Comparison of ENCODE assay signal across 1 cellular context in the genomic region with DNA sequence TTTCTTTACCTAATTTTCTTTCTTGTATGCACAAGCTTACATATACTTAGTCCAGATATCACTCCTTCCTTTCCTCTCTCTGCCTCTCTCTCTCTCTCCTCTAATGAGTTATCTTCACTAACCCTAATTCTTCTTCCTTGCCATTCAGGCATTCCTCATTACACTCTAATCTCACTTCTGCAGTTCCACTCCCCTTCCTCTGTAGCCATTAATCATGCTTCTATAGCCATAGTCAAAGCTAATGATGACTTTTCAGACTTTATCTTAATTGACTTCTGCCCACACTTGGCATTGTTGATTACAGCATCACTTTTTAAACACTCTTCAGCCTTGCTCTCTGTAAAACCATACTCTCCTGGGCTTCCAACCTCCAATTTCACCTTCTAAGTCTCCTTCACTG.
TF ChIP-seq lines count a peak whose summit lies in the region.

No MANE protein-coding gene starts in this region.

TF ChIP-seq in K562, 482 proteins besides CTCF, POLR2A, EP300 and RAD21 (continued from another document and continues in another):
- TF ChIP-seq YY1 (IDR thresholded peaks at IDR 0.05; ENCODE audit: borderline replicate concordance in 1 of 3, control insufficient read depth in 1 of 3, extremely low read depth in 1 of 3, insufficient read depth in 3 of 3, insufficient read length in 1 of 3, insufficient replicate concordance in 2 of 3, low read depth in 1 of 3, low read length in 2 of 3) (no peak), HLTF (IDR thresholded peaks at IDR 0.05) (peak; percentile 55; the same call in 1 of the 2 replicates), BDP1 (IDR thresholded peaks at IDR 0.05; ENCODE audit: insufficient read depth, insufficient read length) (no peak), MCM7 (IDR thresholded peaks at IDR 0.05) (peak in 1 of 2 experiments; percentile 60; a peak in 1 of 4 replicates), TEAD1 (CRISPR knock-in tag; IDR thresholded peaks at IDR 0.05) (peak in 1 of 2 experiments; percentile 93; a peak in 2 of 4 replicates), FOSL1 (tag; conservative IDR thresholded peaks at IDR 0.05) (0 out of 2 replicates have a peak, but pooled peaks have one; percentile 32), ZEB2 (IDR thresholded peaks at IDR 0.05) (0 out of 2 replicates have a peak, but pooled peaks have one; percentile 43), ZBTB17 (CRISPR knock-in tag; IDR thresholded peaks at IDR 0.05) (no peak), HEY1 (CRISPR knock-in tag; IDR thresholded peaks at IDR 0.05; ENCODE audit: borderline replicate concordance) (0 out of 2 replicates have a peak, but pooled peaks have one; percentile 5), YBX1 (IDR thresholded peaks at IDR 0.05) (no peak), DIDO1 (tag; IDR thresholded peaks at IDR 0.05; ENCODE audit: low read depth) (peak; percentile 61; the same call in 1 of the 2 replicates), ESRRB (CRISPR knock-in tag; IDR thresholded peaks at IDR 0.05; ENCODE audit: borderline replicate concordance) (no peak), GATA2 (CRISPR knock-in tag; IDR thresholded peaks at IDR 0.05) (peak; percentile 68; the same call in 1 of the 2 replicates), ZNF263 (CRISPR knock-in tag; IDR thresholded peaks at IDR 0.05; ENCODE audit: borderline replicate concordance) (no peak), HOXB6 (CRISPR knock-in tag; IDR thresholded peaks at IDR 0.05; ENCODE audit: borderline replicate concordance) (no peak), ZNF143 (CRISPR knock-in tag; IDR thresholded peaks at IDR 0.05) (no peak), BACH1 (tag; IDR thresholded peaks at IDR 0.05) (no peak), ZBTB7A (IDR thresholded peaks at IDR 0.05; ENCODE audit: borderline replicate concordance, control insufficient read depth, low read depth, low read length) (no peak), ZSCAN32 (CRISPR knock-in tag; IDR thresholded peaks at IDR 0.05) (no peak), NFYB (IDR thresholded peaks at IDR 0.05; ENCODE audit: extremely low read depth, insufficient read length) (no peak), RERE (CRISPR knock-in tag; IDR thresholded peaks at IDR 0.05; ENCODE audit: borderline replicate concordance) (no peak), BRCA1 (IDR thresholded peaks at IDR 0.05) (no peak), BRCA1 (CRISPR knock-in tag; IDR thresholded peaks at IDR 0.05) (no peak), SMARCA5 (IDR thresholded peaks at IDR 0.05) (no peak), KLF10 (CRISPR knock-in tag; IDR thresholded peaks at IDR 0.05) (no peak), ZNF707 (CRISPR knock-in tag; conservative IDR thresholded peaks at IDR 0.05) (no peak), MCM2 (IDR thresholded peaks at IDR 0.05; ENCODE audit: low read depth) (no peak), ZNF444 (CRISPR knock-in tag; IDR thresholded peaks at IDR 0.05) (no peak), SNRNP70 (optimal IDR thresholded peaks at IDR 0.05; ENCODE audit: low read depth, low read length) (no peak), ZNF239 (CRISPR knock-in tag; IDR thresholded peaks at IDR 0.05) (no peak), POU5F1 (IDR thresholded peaks at IDR 0.05; ENCODE audit: borderline replicate concordance, low read depth, low read length, partially characterized antibody) (no peak), TCF7 (IDR thresholded peaks at IDR 0.05; ENCODE audit: borderline replicate concordance) (no peak), CBX1 (IDR thresholded peaks at IDR 0.05; ENCODE audit: low read depth) (no peak), RUNX1 (IDR thresholded peaks at IDR 0.05; ENCODE audit: low read depth) (no peak), STAT6 (CRISPR knock-in tag; IDR thresholded peaks at IDR 0.05) (no peak), ZBED1 (IDR thresholded peaks at IDR 0.05) (no peak), ZNF354B (CRISPR knock-in tag; IDR thresholded peaks at IDR 0.05) (no peak), ZC3H11A (IDR thresholded peaks at IDR 0.05; ENCODE audit: low read depth, low read length) (no peak), NCOA6 (IDR thresholded peaks at IDR 0.05) (no peak), THRAP3 (IDR thresholded peaks at IDR 0.05; ENCODE audit: borderline replicate concordance) (no peak), IRF2 (CRISPR knock-in tag; IDR thresholded peaks at IDR 0.05) (no peak), NCOR1 (IDR thresholded peaks at IDR 0.05) (peak; percentile 94), MEF2D (tag; conservative IDR thresholded peaks at IDR 0.05; ENCODE audit: low read depth) (peak; percentile 69; the same call in 1 of the 2 replicates), ZNF583 (CRISPR knock-in tag; IDR thresholded peaks at IDR 0.05) (no peak), ZZZ3 (IDR thresholded peaks at IDR 0.05) (no peak), CBFB (CRISPR knock-in tag; IDR thresholded peaks at IDR 0.05) (no peak), MLX (CRISPR knock-in tag; conservative IDR thresholded peaks at IDR 0.05) (no peak)
- TF ChIP-seq, protein P1, sequence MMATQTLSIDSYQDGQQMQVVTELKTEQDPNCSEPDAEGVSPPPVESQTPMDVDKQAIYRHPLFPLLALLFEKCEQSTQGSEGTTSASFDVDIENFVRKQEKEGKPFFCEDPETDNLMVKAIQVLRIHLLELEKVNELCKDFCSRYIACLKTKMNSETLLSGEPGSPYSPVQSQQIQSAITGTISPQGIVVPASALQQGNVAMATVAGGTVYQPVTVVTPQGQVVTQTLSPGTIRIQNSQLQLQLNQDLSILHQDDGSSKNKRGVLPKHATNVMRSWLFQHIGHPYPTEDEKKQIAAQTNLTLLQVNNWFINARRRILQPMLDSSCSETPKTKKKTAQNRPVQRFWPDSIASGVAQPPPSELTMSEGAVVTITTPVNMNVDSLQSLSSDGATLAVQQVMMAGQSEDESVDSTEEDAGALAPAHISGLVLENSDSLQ (IDR thresholded peaks at IDR 0.05): peak; percentile 83
- TF ChIP-seq, protein P2, sequence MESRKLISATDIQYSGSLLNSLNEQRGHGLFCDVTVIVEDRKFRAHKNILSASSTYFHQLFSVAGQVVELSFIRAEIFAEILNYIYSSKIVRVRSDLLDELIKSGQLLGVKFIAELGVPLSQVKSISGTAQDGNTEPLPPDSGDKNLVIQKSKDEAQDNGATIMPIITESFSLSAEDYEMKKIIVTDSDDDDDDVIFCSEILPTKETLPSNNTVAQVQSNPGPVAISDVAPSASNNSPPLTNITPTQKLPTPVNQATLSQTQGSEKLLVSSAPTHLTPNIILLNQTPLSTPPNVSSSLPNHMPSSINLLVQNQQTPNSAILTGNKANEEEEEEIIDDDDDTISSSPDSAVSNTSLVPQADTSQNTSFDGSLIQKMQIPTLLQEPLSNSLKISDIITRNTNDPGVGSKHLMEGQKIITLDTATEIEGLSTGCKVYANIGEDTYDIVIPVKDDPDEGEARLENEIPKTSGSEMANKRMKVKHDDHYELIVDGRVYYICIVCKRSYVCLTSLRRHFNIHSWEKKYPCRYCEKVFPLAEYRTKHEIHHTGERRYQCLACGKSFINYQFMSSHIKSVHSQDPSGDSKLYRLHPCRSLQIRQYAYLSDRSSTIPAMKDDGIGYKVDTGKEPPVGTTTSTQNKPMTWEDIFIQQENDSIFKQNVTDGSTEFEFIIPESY (CRISPR knock-in tag; IDR thresholded peaks at IDR 0.05): no peak
- TF ChIP-seq, protein P3, sequence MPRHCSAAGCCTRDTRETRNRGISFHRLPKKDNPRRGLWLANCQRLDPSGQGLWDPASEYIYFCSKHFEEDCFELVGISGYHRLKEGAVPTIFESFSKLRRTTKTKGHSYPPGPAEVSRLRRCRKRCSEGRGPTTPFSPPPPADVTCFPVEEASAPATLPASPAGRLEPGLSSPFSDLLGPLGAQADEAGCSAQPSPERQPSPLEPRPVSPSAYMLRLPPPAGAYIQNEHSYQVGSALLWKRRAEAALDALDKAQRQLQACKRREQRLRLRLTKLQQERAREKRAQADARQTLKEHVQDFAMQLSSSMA (CRISPR knock-in tag; IDR thresholded peaks at IDR 0.05): no peak
- TF ChIP-seq, protein P4, sequence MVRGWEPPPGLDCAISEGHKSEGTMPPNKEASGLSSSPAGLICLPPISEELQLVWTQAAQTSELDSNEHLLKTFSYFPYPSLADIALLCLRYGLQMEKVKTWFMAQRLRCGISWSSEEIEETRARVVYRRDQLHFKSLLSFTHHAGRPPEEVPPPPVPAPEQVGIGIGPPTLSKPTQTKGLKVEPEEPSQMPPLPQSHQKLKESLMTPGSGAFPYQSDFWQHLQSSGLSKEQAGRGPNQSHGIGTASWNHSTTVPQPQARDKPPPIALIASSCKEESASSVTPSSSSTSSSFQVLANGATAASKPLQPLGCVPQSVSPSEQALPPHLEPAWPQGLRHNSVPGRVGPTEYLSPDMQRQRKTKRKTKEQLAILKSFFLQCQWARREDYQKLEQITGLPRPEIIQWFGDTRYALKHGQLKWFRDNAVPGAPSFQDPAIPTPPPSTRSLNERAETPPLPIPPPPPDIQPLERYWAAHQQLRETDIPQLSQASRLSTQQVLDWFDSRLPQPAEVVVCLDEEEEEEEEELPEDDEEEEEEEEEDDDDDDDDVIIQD (CRISPR knock-in tag; IDR thresholded peaks at IDR 0.05): no peak
